Comparison of ENCODE assay signal across 1 cellular context in genomic region chr12:102169922-102170698, GRCh38.
TF ChIP-seq lines count a peak whose summit lies in the region.

No MANE protein-coding gene starts in this region.

TF ChIP-seq in HepG2, 621 proteins besides CTCF, POLR2A, EP300 and RAD21:
- TF ChIP-seq STAG1 (CRISPR knock-in tag; IDR thresholded peaks at IDR 0.05) (peak; percentile 66), ZNF644 (CRISPR knock-in tag; IDR thresholded peaks at IDR 0.05; ENCODE audit: low read depth) (0 out of 2 replicates have a peak, but pooled peaks have one; percentile 46), NR2C2 (CRISPR knock-in tag; IDR thresholded peaks at IDR 0.05; ENCODE audit: borderline replicate concordance) (no peak), ZNF777 (CRISPR knock-in tag; IDR thresholded peaks at IDR 0.05) (no peak), FOXM1 (CRISPR knock-in tag; IDR thresholded peaks at IDR 0.05) (no peak), ZNF431 (CRISPR knock-in tag; IDR thresholded peaks at IDR 0.05; ENCODE audit: borderline replicate concordance, low read depth) (no peak), ZNF691 (CRISPR knock-in tag; IDR thresholded peaks at IDR 0.05; ENCODE audit: borderline replicate concordance, low read depth) (no peak), ZFAT (CRISPR knock-in tag; conservative IDR thresholded peaks at IDR 0.05) (no peak), SMC3 (IDR thresholded peaks at IDR 0.05; ENCODE audit: low read length) (peak; percentile 43; the same call in 1 of the 2 replicates), SPEN (CRISPR knock-in tag; IDR thresholded peaks at IDR 0.05; ENCODE audit: low read depth) (no peak)
